27 cellular contexts compared by ENCODE assay signal in genomic region chr6:162491637-162492036, GRCh38.
"Had no signal": no experiment of that assay in that cellular context is flagged by ENCODE, and none has a peak within 500 bp of the region (broad histone marks: within the 10 kb centered on the region; RNA-seq: fewer than 3 reads in every experiment).

No MANE protein-coding gene starts in this region.

- H3K9me3 ChIP-seq: gastrocnemius medialis had no signal

- H3K36me3 ChIP-seq: brain microvascular endothelial cell, gastrocnemius medialis had no signal

- ATAC-seq: activated CD4-positive, alpha-beta T cell treated with anti-CD3 and anti-CD28 coated beads for 36 hours; activated CD8-positive, alpha-beta memory T cell treated with anti-CD3 and anti-CD28 coated beads, Interleukin-2, amount 10 ng/mL, durations not matched to agents 7 days and 5 days; activated CD8-positive, alpha-beta T cell treated with anti-CD3 and anti-CD28 coated beads, Interleukin-2, amount 10 ng/mL, durations not matched to agents 7 days and 5 days; esophagus mucosa; foreskin keratinocyte had no signal

- FAIRE-seq: astrocyte had no signal

- H3K4me3 ChIP-seq: coronary artery, dorsolateral prefrontal cortex, gastrocnemius medialis had no signal

- H3K27ac ChIP-seq: brain microvascular endothelial cell, coronary artery, dorsolateral prefrontal cortex, foreskin keratinocyte, gastrocnemius medialis had no signal

- DNase-seq: activated CD4-positive, alpha-beta memory T cell treated with anti-CD3 and anti-CD28 coated beads for 36 hours; activated CD4-positive, alpha-beta T cell treated with anti-CD3 and anti-CD28 coated beads for 36 hours; activated CD4-positive, alpha-beta T cell treated with anti-CD3 and anti-CD28 coated beads, Interleukin-2, amount 10 ng/mL, durations not matched to agents 24 days and 14 days; activated CD4-positive, CD25-positive, alpha-beta regulatory T cell; activated CD4-positive, CD25-positive, alpha-beta regulatory T cell treated with anti-CD3 and anti-CD28 coated beads, Interleukin-2, amount 50 U/mL, for 72 hours; activated CD8-positive, alpha-beta memory T cell treated with anti-CD3 and anti-CD28 coated beads, Interleukin-2, amount 10 ng/mL, durations not matched to agents 7 days and 5 days; activated CD8-positive, alpha-beta memory T cell treated with anti-CD3 and anti-CD28 coated beads, Interleukin-2, amount 50 U/mL, for 4 hours; activated CD8-positive, alpha-beta T cell treated with anti-CD3 and anti-CD28 coated beads, Interleukin-2, amount 10 ng/mL, durations not matched to agents 7 days and 5 days; activated effector memory CD4-positive, alpha-beta T cell treated with anti-CD3 and anti-CD28 coated beads, Interleukin-2, amount 50 U/mL, for 16 hours; activated naive CD4-positive, alpha-beta T cell treated with anti-CD3 and anti-CD28 coated beads for 36 hours; activated naive CD8-positive, alpha-beta T cell treated with anti-CD3 and anti-CD28 coated beads for 36 hours; activated T-cell treated with anti-CD3 and anti-CD28 coated beads, Interleukin-2, amount 50 U/mL, for 1 hour; activated T-cell treated with anti-CD3 and anti-CD28 coated beads, Interleukin-2, amount 50 U/mL, for 48 hours; amniotic stem cell; anterior cingulate cortex; brain microvascular endothelial cell; central memory CD4-positive, alpha-beta T cell; dorsolateral prefrontal cortex; effector memory CD4-positive, alpha-beta T cell; endodermal cell; foreskin keratinocyte; gastrocnemius medialis; glutamatergic neuron; T-helper 2 cell had no signal

- H3K4me1 ChIP-seq: foreskin keratinocyte had no signal

- H3K27me3 ChIP-seq: brain microvascular endothelial cell, dorsolateral prefrontal cortex, foreskin keratinocyte, gastrocnemius medialis had no signal
